Comparison of ENCODE assay signal across 9 cellular contexts in the genomic region with DNA sequence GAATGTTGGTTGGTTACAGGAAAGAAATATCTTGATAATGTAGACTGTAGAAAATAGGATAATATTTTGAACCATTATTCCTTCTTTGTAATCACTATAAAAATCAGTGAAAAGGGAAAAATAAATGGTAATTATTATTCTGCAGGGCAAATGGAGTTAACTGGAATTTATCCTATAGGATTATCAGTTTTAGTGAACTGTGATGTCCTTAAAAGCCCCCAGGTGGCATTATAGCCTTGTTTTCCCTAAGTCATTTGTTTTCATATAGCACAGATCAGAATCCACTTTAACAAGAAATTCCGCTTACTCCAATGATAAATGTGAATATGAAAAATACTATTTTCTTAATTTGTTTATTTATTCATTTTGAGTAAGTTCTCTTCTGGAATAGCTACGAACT. TPM values are rescaled to one million over a fixed set of nuclear protein-coding genes. Genes with fewer than 3 reads are reported as not detected.
A peak's percentile ranks its signal among the peaks of the same experiment; 100 is the strongest.
DNase-seq lines count a peak whose midpoint lies in the region; ATAC-seq, FAIRE-seq and TF ChIP-seq lines count a peak whose summit lies in the region.
"Had no signal": no experiment of that assay in that cellular context is flagged by ENCODE, and none has a peak within 500 bp of the region (broad histone marks: within the 10 kb centered on the region; RNA-seq: fewer than 3 reads in every experiment).

No MANE protein-coding gene starts in this region.

- no peak overlapping the region for H3K27ac ChIP-seq in RWPE2 (ENCODE audit: poor library complexity, severe bottlenecking)

- in situ Hi-C loops in KBM-7 (cut with MboI; ENCODE audit: low pct_unique_long_range_greater_than_20kb, low sequenced_read_pairs), result no loop called here

- H3K36me3 ChIP-seq in RWPE2 (ENCODE audit: low read depth) (no peaks in the 10 kb centered on the region), kidney epithelial cell (ENCODE audit: control insufficient read depth, insufficient read depth, low read length) (no peaks in the 10 kb centered on the region)

- no peaks in the 10 kb centered on the region for H3K9me3 ChIP-seq in RWPE2 (ENCODE audit: severe bottlenecking)

- no peak for FAIRE-seq in H54 (lab: Jason Lieb, UNC)

- H3K27me3 ChIP-seq in RWPE2 (ENCODE audit: insufficient read depth, poor library complexity, severe bottlenecking) (peaks cover 17% of the 10 kb centered on the region), kidney epithelial cell (ENCODE audit: control insufficient read depth, insufficient read depth, low read length) (no peaks in the 10 kb centered on the region)

- no peak for TF ChIP-seq POLR2A in H54 (IDR thresholded peaks at IDR 0.05; ENCODE audit: low read depth, low read length)

- no peak overlapping the region for H3K4me3 ChIP-seq in RWPE2 (ENCODE audit: severe bottlenecking)
- H3K4me3 ChIP-seq in kidney epithelial cell (ENCODE audit: low read depth, low read length), result no peak overlapping the region

- DNase-seq in ELR (ENCODE audit: low read depth) (peak; percentile 47), KBM-7 (peak; percentile 21), RWPE2 (ENCODE audit: low spot score) (no peak), kidney epithelial cell (ENCODE audit: low read depth) (no peak), H54 (ENCODE audit: insufficient read length, low spot score) (no peak)
- DNase-seq: Karpas-422 had no signal

- ATAC-seq in RWPE2 (ENCODE audit: low read depth) (no peak), GM18870 (IDR thresholded peaks at IDR 0.05; ENCODE audit: unreplicated experiment) (no peak), HG03354 (IDR thresholded peaks at IDR 0.05; ENCODE audit: poor library complexity, severe bottlenecking, unreplicated experiment) (no peak), HG03025 (IDR thresholded peaks at IDR 0.05; ENCODE audit: low FRiP score, unreplicated experiment) (no peak)

- H3K4me1 ChIP-seq in RWPE2 (ENCODE audit: insufficient read depth, poor library complexity, severe bottlenecking), result no peaks in the 10 kb centered on the region

- TF ChIP-seq CTCF in RWPE2 (IDR thresholded peaks at IDR 0.05; ENCODE audit: poor library complexity, severe bottlenecking), result peak; percentile 74
- peak; percentile 32 for TF ChIP-seq CTCF in kidney epithelial cell (IDR thresholded peaks at IDR 0.05; ENCODE audit: insufficient read depth, low read length, poor library complexity, severe bottlenecking)

RNA-seq across cellular contexts. Expression of gene WDR41, which starts 26.2 kb away (rescaled TPM):
- total RNA-seq in kidney epithelial cell, result 68.6 and 92.0 TPM in 2 replicates

Comparison
In these comparisons a context has a peak if more than half of its experiments do, and no peak if none do; other contexts are left out.
1. DNase-seq: peak in ELR (single experiment) and KBM-7 (single experiment); none in RWPE2 (single experiment), kidney epithelial cell (single experiment) and H54 (single experiment).